22 cellular contexts compared by ENCODE assay signal in the genomic region with DNA sequence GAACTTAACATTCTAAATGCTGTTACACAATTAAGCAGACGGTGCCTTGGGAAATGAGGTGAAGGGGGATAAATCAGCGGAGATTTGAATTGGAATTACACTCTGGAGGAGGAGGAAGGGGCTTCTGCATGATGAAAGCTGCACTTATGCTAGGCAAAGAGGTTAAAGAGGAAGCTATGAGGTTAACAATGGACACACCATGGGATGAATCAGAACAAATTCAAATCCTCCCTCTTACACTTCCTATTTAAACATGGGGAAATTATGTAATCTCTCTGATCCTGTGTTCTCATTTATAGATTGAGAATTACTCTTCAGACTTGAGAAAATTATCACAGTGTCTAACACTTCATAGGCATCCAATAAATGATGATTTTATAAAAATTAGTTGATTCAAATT.
DNase-seq lines count a peak whose midpoint lies in the region; ATAC-seq lines count a peak whose summit lies in the region.
"Had no signal": no experiment of that assay in that cellular context is flagged by ENCODE, and none has a peak within 500 bp of the region (broad histone marks: within the 10 kb centered on the region; RNA-seq: fewer than 3 reads in every experiment).

No MANE protein-coding gene starts in this region.

- peak; percentile 14 to 20 for DNase-seq in AML-193 (lab: John Stamatoyannopoulos, UW)
- peak; percentile 39 for DNase-seq in HT1080 (ENCODE audit: low read depth)
- DNase-seq in NOMO-1 treated with dmso at 0.1 percent for 144 hours (lab: John Stamatoyannopoulos, UW; ENCODE audit: unreplicated experiment) = peak; percentile 52
- DNase-seq in dermis blood vessel endothelial cell = peak; percentile 30
- DNase-seq in activated CD8-positive, alpha-beta memory T cell treated with anti-CD3 and anti-CD28 coated beads for 24 hours = no peak
- DNase-seq in stimulated activated CD4-positive, alpha-beta T cell treated with anti-CD3 and anti-CD28 coated beads, Interleukin-4, amount 100 ng/mL, for 24 hours = no peak
- DNase-seq: activated CD4-positive, alpha-beta T cell treated with anti-CD3 and anti-CD28 coated beads for 36 hours; activated CD8-positive, alpha-beta T cell treated with anti-CD3 and anti-CD28 coated beads for 36 hours; activated naive CD4-positive, alpha-beta T cell treated with anti-CD3 and anti-CD28 coated beads, Interleukin-2, amount 50 U/mL, for 16 hours; CD8-positive, alpha-beta T cell; H9; NCI-H1417; NCI-H2029; NCI-H524; SHP77; stimulated activated naive CD8-positive, alpha-beta T cell treated with anti-CD3 and anti-CD28 coated beads, Interleukin-15, amount 100 ng/mL, for 72 hours; T-helper 9 cell had no signal

- ATAC-seq in GM21390 (IDR thresholded peaks at IDR 0.05; ENCODE audit: unreplicated experiment) (no peak), GM18511 (IDR thresholded peaks at IDR 0.05; ENCODE audit: unreplicated experiment) (no peak)
- ATAC-seq: activated CD4-positive, alpha-beta T cell treated with anti-CD3 and anti-CD28 coated beads for 36 hours; activated CD8-positive, alpha-beta T cell treated with anti-CD3 and anti-CD28 coated beads for 36 hours; activated T-helper 17 cell treated with anti-CD3 and anti-CD28 coated beads, Interleukin-2, amount 50 U/mL, for 72 hours; CD8-positive, alpha-beta T cell; left lobe of liver; Panc1; stimulated activated naive CD8-positive, alpha-beta T cell treated with anti-CD3 and anti-CD28 coated beads, Interleukin-15, amount 100 ng/mL, for 72 hours had no signal

Comparison
In these comparisons a context has a peak if more than half of its experiments do, and no peak if none do; other contexts are left out.
1. DNase-seq: peak in AML-193 (2 of 2), HT1080 (single experiment), NOMO-1 treated with dmso at 0.1 percent for 144 hours (single experiment) and dermis blood vessel endothelial cell (single experiment); none in activated CD8-positive, alpha-beta memory T cell treated with anti-CD3 and anti-CD28 coated beads for 24 hours (single experiment) and stimulated activated CD4-positive, alpha-beta T cell treated with anti-CD3 and anti-CD28 coated beads, Interleukin-4, amount 100 ng/mL, for 24 hours (single experiment).